22 cellular contexts compared by ENCODE assay signal in the genomic region with DNA sequence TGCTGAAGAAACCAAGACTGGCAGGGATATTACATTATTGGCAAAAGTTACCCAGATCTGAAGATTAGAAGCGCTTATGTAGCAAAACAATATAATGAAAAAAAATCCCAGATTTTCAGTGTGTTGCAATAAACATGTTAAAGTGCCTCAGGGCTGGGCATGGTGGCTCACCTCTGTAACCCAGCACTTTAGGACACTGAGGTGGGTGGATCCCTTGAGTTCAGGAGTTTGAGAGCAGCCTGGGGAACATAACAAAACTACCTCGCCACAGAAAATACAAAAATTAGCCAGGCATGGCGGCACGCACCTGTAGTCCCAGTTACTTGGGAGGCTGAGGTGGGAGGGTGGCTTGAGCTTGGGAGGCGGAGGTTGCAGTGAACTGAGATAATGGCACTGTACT. TPM values are rescaled to one million over a fixed set of nuclear protein-coding genes. Genes with fewer than 3 reads are reported as not detected.
DNase-seq lines count a peak whose midpoint lies in the region; ATAC-seq, FAIRE-seq and TF ChIP-seq lines count a peak whose summit lies in the region.
"Had no signal": no experiment of that assay in that cellular context is flagged by ENCODE, and none has a peak within 500 bp of the region (broad histone marks: within the 10 kb centered on the region; RNA-seq: fewer than 3 reads in every experiment).

No MANE protein-coding gene starts in this region.

- peaks cover 58% of the 10 kb centered on the region for H3K4me1 Mint-ChIP-seq in activated CD8-positive, alpha-beta memory T cell treated with anti-CD3 and anti-CD28 coated beads, Interleukin-2, amount 10 ng/mL, durations not matched to agents 7 days and 5 days
- peaks cover 39% of the 10 kb centered on the region for H3K4me1 Mint-ChIP-seq in activated naive CD8-positive, alpha-beta T cell treated with anti-CD3 and anti-CD28 coated beads, Interleukin-2, amount 10 ng/mL, durations not matched to agents 7 days and 5 days
- peaks cover 40% of the 10 kb centered on the region for H3K4me1 Mint-ChIP-seq in T-helper 2 cell treated with Interferon-gamma antibody and Interleukin-4, amounts not matched to agents 5 μg/mL and 100 μg/mL, for 36 hours (ENCODE audit: low read depth)

- H3K9me3 ChIP-seq in keratinocyte (ENCODE audit: control insufficient read depth, low read depth, low read length), result no peaks in the 10 kb centered on the region
- H3K9me3 ChIP-seq in SK-N-SH, result no peaks in the 10 kb centered on the region
- H3K9me3 ChIP-seq: body of pancreas had no signal

- H3K36me3 ChIP-seq in keratinocyte (ENCODE audit: control insufficient read depth in 2 of 2, extremely low read depth in 1 of 2, insufficient read depth in 2 of 2, low read length in 2 of 2) (peaks cover 28 to 39% of the 10 kb centered on the region in 2 experiments), SK-N-SH (replicated peaks in 1 of 2; ENCODE audit: control insufficient read depth in 1 of 2, insufficient read depth in 2 of 2, low read length in 1 of 2) (peaks cover 58 to 83% of the 10 kb centered on the region in 2 experiments)

- no peak overlapping the region for H3K27ac Mint-ChIP-seq in activated CD8-positive, alpha-beta memory T cell treated with anti-CD3 and anti-CD28 coated beads, Interleukin-2, amount 10 ng/mL, durations not matched to agents 7 days and 5 days
- no peak overlapping the region for H3K27ac Mint-ChIP-seq in activated naive CD8-positive, alpha-beta T cell treated with anti-CD3 and anti-CD28 coated beads, Interleukin-2, amount 10 ng/mL, durations not matched to agents 7 days and 5 days
- no peak overlapping the region for H3K27ac Mint-ChIP-seq in T-helper 2 cell treated with Interferon-gamma antibody and Interleukin-4, amounts not matched to agents 5 μg/mL and 100 μg/mL, for 36 hours
- H3K27ac Mint-ChIP-seq: activated B cell treated with CpG ODN at 0.5 μM for 24 hours, type B pancreatic cell had no signal

- H4K20me1 ChIP-seq in keratinocyte (ENCODE audit: control insufficient read depth, extremely low read depth, insufficient read depth, low read length) (peaks cover 51% of the 10 kb centered on the region), SK-N-SH (ENCODE audit: insufficient read depth) (peaks cover 97% of the 10 kb centered on the region)

- H3K27me3 ChIP-seq in keratinocyte (ENCODE audit: control insufficient read depth, extremely low read depth, insufficient read depth, low read length) (no peaks in the 10 kb centered on the region), SK-N-SH (ENCODE audit: insufficient read depth) (no peaks in the 10 kb centered on the region)
- H3K27me3 ChIP-seq: body of pancreas had no signal

- no peak for TF ChIP-seq EP300 in SK-N-SH (IDR thresholded peaks at IDR 0.05; ENCODE audit: borderline replicate concordance in 1 of 2, low read depth in 1 of 2, low read length in 1 of 2)

- H2AFZ ChIP-seq in keratinocyte (ENCODE audit: control insufficient read depth, low read length) (no peak overlapping the region), SK-N-SH (ENCODE audit: low read depth) (no peak overlapping the region)

- peak; percentile 42 for DNase-seq in activated CD8-positive, alpha-beta memory T cell treated with anti-CD3 and anti-CD28 coated beads, Interleukin-2, amount 50 U/mL, for 48 hours
- no peak for DNase-seq in activated CD8-positive, alpha-beta memory T cell treated with anti-CD3 and anti-CD28 coated beads, Interleukin-2, amount 10 ng/mL, durations not matched to agents 7 days and 5 days
- DNase-seq in GM12891 (ENCODE audit: insufficient read length, low spot score), result no peak
- no peak for DNase-seq in activated naive CD8-positive, alpha-beta T cell treated with anti-CD3 and anti-CD28 coated beads, Interleukin-2, amount 10 ng/mL, durations not matched to agents 7 days and 5 days
- no peak for DNase-seq in keratinocyte (ENCODE audit: low read depth, low spot score)
- no peak for DNase-seq in T-helper 2 cell treated with Interferon-gamma antibody and Interleukin-4, amounts not matched to agents 5 μg/mL and 100 μg/mL, for 36 hours (ENCODE audit: low spot score)
- DNase-seq in stimulated activated CD4-positive, alpha-beta T cell treated with anti-CD3 and anti-CD28 coated beads, Interleukin-4, amount 100 ng/mL, for 4 hours, result no peak
- DNase-seq in SK-N-SH, result no peak
- DNase-seq: activated B cell treated with CpG ODN at 0.5 μM for 24 hours; activated naive CD4-positive, alpha-beta T cell; body of pancreas; cortex of kidney; erythroblast; NCI-H1092; NCI-H524; stimulated activated naive CD4-positive, alpha-beta T cell treated with Interleukin-2 at 50 U/mL for 16 hours; T-helper 2 cell had no signal

- H3K4me2 ChIP-seq in keratinocyte (ENCODE audit: control insufficient read depth, extremely low read depth, insufficient read depth, low read depth, low read length), result peak overlapping the region; percentile 64
- no peak overlapping the region for H3K4me2 ChIP-seq in SK-N-SH

- H3K79me2 ChIP-seq in keratinocyte (ENCODE audit: control insufficient read depth, insufficient read depth, low read length), result peaks cover 95% of the 10 kb centered on the region
- peaks cover 99% of the 10 kb centered on the region for H3K79me2 ChIP-seq in SK-N-SH (ENCODE audit: insufficient read depth)

- no peak overlapping the region for H3K4me3 Mint-ChIP-seq in activated CD8-positive, alpha-beta memory T cell treated with anti-CD3 and anti-CD28 coated beads, Interleukin-2, amount 10 ng/mL, durations not matched to agents 7 days and 5 days
- peak overlapping the region; percentile 37 for H3K4me3 Mint-ChIP-seq in activated naive CD8-positive, alpha-beta T cell treated with anti-CD3 and anti-CD28 coated beads, Interleukin-2, amount 10 ng/mL, durations not matched to agents 7 days and 5 days
- no peak overlapping the region for H3K4me3 Mint-ChIP-seq in T-helper 2 cell treated with Interferon-gamma antibody and Interleukin-4, amounts not matched to agents 5 μg/mL and 100 μg/mL, for 36 hours
- H3K4me3 Mint-ChIP-seq: activated B cell treated with CpG ODN at 0.5 μM for 24 hours, type B pancreatic cell had no signal

- peaks cover 8% of the 10 kb centered on the region for H3K9me1 ChIP-seq in keratinocyte (ENCODE audit: control insufficient read depth, extremely low read depth, insufficient read depth, low read length)

- peaks cover 26% of the 10 kb centered on the region for H3F3A ChIP-seq in SK-N-SH (replicated peaks; ENCODE audit: insufficient read depth)

- POLR2A ChIA-PET in activated naive CD8-positive, alpha-beta T cell treated with anti-CD3 and anti-CD28 coated beads, Interleukin-2, amount 10 ng/mL, durations not matched to agents 7 days and 5 days (lab: Charles Lee), result interaction anchor here (0.7 kb wide), 1 partner anchor 132 kb away, joined by 3 read pairs; no protein-coding TSS in a partner anchor
- POLR2A ChIA-PET in SK-N-SH (lab: Yijun Ruan, JAX), result no interaction called here

- dilution Hi-C loops in keratinocyte (cut with MboI; ENCODE audit: extremely low pct_ligation_motif_present, low sequenced_read_pairs), result no loop called here

- 0 out of 2 replicates have a peak, but pooled peaks have one; percentile 28 for TF ChIP-seq POLR2A in GM12891 (IDR thresholded peaks at IDR 0.05; ENCODE audit: low read depth, low read length)

- FAIRE-seq in GM12891 (lab: Jason Lieb, UNC), result no peak
- no peak for FAIRE-seq in keratinocyte (lab: Jason Lieb, UNC)

- H3K27me3 Mint-ChIP-seq in activated CD8-positive, alpha-beta memory T cell treated with anti-CD3 and anti-CD28 coated beads, Interleukin-2, amount 10 ng/mL, durations not matched to agents 7 days and 5 days, result no peaks in the 10 kb centered on the region
- H3K27me3 Mint-ChIP-seq in activated naive CD8-positive, alpha-beta T cell treated with anti-CD3 and anti-CD28 coated beads, Interleukin-2, amount 10 ng/mL, durations not matched to agents 7 days and 5 days, result no peaks in the 10 kb centered on the region
- no peaks in the 10 kb centered on the region for H3K27me3 Mint-ChIP-seq in T-helper 2 cell treated with Interferon-gamma antibody and Interleukin-4, amounts not matched to agents 5 μg/mL and 100 μg/mL, for 36 hours (ENCODE audit: low read depth)
- H3K27me3 Mint-ChIP-seq: activated B cell treated with CpG ODN at 0.5 μM for 24 hours, type B pancreatic cell had no signal

- no peak for TF ChIP-seq CTCF in keratinocyte (optimal IDR thresholded peaks at IDR 0.05 in 1 of 3, IDR thresholded peaks at IDR 0.05 in 1 of 3, conservative IDR thresholded peaks at IDR 0.05 in 1 of 3; ENCODE audit: extremely low read depth in 1 of 3, insufficient read depth in 2 of 3, low read length in 3 of 3)
- no peak for TF ChIP-seq CTCF in SK-N-SH (IDR thresholded peaks at IDR 0.05)

- peaks cover 67% of the 10 kb centered on the region for H3K36me3 Mint-ChIP-seq in activated CD8-positive, alpha-beta memory T cell treated with anti-CD3 and anti-CD28 coated beads, Interleukin-2, amount 10 ng/mL, durations not matched to agents 7 days and 5 days
- H3K36me3 Mint-ChIP-seq in activated naive CD8-positive, alpha-beta T cell treated with anti-CD3 and anti-CD28 coated beads, Interleukin-2, amount 10 ng/mL, durations not matched to agents 7 days and 5 days, result peaks cover 53% of the 10 kb centered on the region
- H3K36me3 Mint-ChIP-seq in T-helper 2 cell treated with Interferon-gamma antibody and Interleukin-4, amounts not matched to agents 5 μg/mL and 100 μg/mL, for 36 hours (ENCODE audit: low read depth), result peaks cover 72% of the 10 kb centered on the region

- no peaks in the 10 kb centered on the region for H3K9me3 Mint-ChIP-seq in activated CD8-positive, alpha-beta memory T cell treated with anti-CD3 and anti-CD28 coated beads, Interleukin-2, amount 10 ng/mL, durations not matched to agents 7 days and 5 days (ENCODE audit: low read depth)
- no peaks in the 10 kb centered on the region for H3K9me3 Mint-ChIP-seq in activated naive CD8-positive, alpha-beta T cell treated with anti-CD3 and anti-CD28 coated beads, Interleukin-2, amount 10 ng/mL, durations not matched to agents 7 days and 5 days
- no peaks in the 10 kb centered on the region for H3K9me3 Mint-ChIP-seq in T-helper 2 cell treated with Interferon-gamma antibody and Interleukin-4, amounts not matched to agents 5 μg/mL and 100 μg/mL, for 36 hours
- H3K9me3 Mint-ChIP-seq: activated B cell treated with CpG ODN at 0.5 μM for 24 hours, type B pancreatic cell had no signal

- ATAC-seq in activated CD8-positive, alpha-beta memory T cell treated with anti-CD3 and anti-CD28 coated beads, Interleukin-2, amount 10 ng/mL, durations not matched to agents 7 days and 5 days, result no peak
- no peak for ATAC-seq in activated naive CD8-positive, alpha-beta T cell treated with anti-CD3 and anti-CD28 coated beads, Interleukin-2, amount 10 ng/mL, durations not matched to agents 7 days and 5 days (ENCODE audit: low read depth)
- ATAC-seq: HCT116, left lobe of liver, Right ventricle myocardium inferior, sciatic nerve had no signal

- TF ChIP-seq RAD21 in SK-N-SH (IDR thresholded peaks at IDR 0.05; ENCODE audit: low read length), result no peak

- H3K9me2 ChIP-seq in SK-N-SH, result no peaks in the 10 kb centered on the region

- 95% methylated on average over 5 of the region's 5 CpGs for WGBS in SK-N-SH (ENCODE audit: low lambda C conversion rate)

- peak overlapping the region; percentile 11 for H3K27ac ChIP-seq in keratinocyte (ENCODE audit: control insufficient read depth, insufficient read depth, low read length)
- no peak overlapping the region for H3K27ac ChIP-seq in SK-N-SH (ENCODE audit: low read depth in 2 of 2, low read length in 1 of 2)
- H3K27ac ChIP-seq: body of pancreas had no signal

- H3K4me3 ChIP-seq in keratinocyte (ENCODE audit: control insufficient read depth in 2 of 3, extremely low read depth in 1 of 3, insufficient read depth in 2 of 3, low read depth in 1 of 3, low read length in 3 of 3) (no peak overlapping the region), SK-N-SH (ENCODE audit: low read depth in 2 of 2, low read length in 1 of 2) (no peak overlapping the region)
- H3K4me3 ChIP-seq: body of pancreas had no signal

- H3K9ac ChIP-seq in keratinocyte (ENCODE audit: control insufficient read depth, extremely low read depth, insufficient read depth, low read length) (no peak overlapping the region), SK-N-SH (no peak overlapping the region)

- peaks cover 41% of the 10 kb centered on the region for H3K4me1 ChIP-seq in keratinocyte (ENCODE audit: control insufficient read depth, extremely low read depth, insufficient read depth, low read length)
- H3K4me1 ChIP-seq in SK-N-SH (ENCODE audit: control insufficient read depth in 1 of 2, insufficient read depth in 2 of 2, low read depth in 1 of 2, low read length in 1 of 2), result peaks cover 7 to 16% of the 10 kb centered on the region in 2 experiments; a peak in 3 of 4 replicates

- CTCF ChIA-PET in activated CD8-positive, alpha-beta memory T cell treated with anti-CD3 and anti-CD28 coated beads, Interleukin-2, amount 10 ng/mL, durations not matched to agents 7 days and 5 days (lab: Charles Lee), result no interaction called here
- CTCF ChIA-PET in SK-N-SH (lab: Yijun Ruan, JAX), result no interaction called here

RNA-seq across cellular contexts. Expression of a gene that starts 6.8 kb away (rescaled TPM):
- total RNA-seq in activated CD8-positive, alpha-beta memory T cell treated with anti-CD3 and anti-CD28 coated beads, Interleukin-2, amount 10 ng/mL, durations not matched to agents 7 days and 5 days, result 100 to 1,000 TPM; 271 to 292 TPM
- polyA plus RNA-seq in GM12891 (2012; ENCODE audit: low read depth, missing spikeins), result 138 TPM
- total RNA-seq in activated naive CD8-positive, alpha-beta T cell treated with anti-CD3 and anti-CD28 coated beads, Interleukin-2, amount 10 ng/mL, durations not matched to agents 7 days and 5 days, result 100 to 1,000 TPM; 264 to 274 TPM
- polyA plus RNA-seq in keratinocyte, result 158 to 232 TPM (median 172 TPM) in 3 replicates
- polyA plus RNA-seq in keratinocyte (2011; ENCODE audit: low read depth), result 68.6 TPM
- 141 and 227 TPM in 2 replicates for polyA plus RNA-seq in keratinocyte (2011; cell fraction: cytosol; rRNA removed)
- polyA plus RNA-seq in keratinocyte (2011; cell fraction: nucleus; rRNA removed), result 244 and 281 TPM in 2 replicates
- polyA plus RNA-seq in keratinocyte (2012; ENCODE audit: low replicate concordance), result 129 and 131 TPM in 2 replicates
- 134 to 279 TPM (median 254 TPM) in 3 replicates for polyA minus RNA-seq in keratinocyte
- 94.4 TPM for polyA minus RNA-seq in keratinocyte (2011; cell fraction: cytosol; rRNA and poly(A)+ RNA removed)
- 99.3 and 156 TPM in 2 replicates for polyA minus RNA-seq in keratinocyte (2011; cell fraction: nucleus; rRNA and poly(A)+ RNA removed)
- polyA plus RNA-seq in SK-N-SH (2012; rRNA removed), result 122 and 167 TPM in 2 replicates
- 125 and 128 TPM in 2 replicates for polyA plus RNA-seq in SK-N-SH (2012; cell fraction: cytosol; rRNA removed)
- 163 and 243 TPM in 2 replicates for polyA plus RNA-seq in SK-N-SH (2012; cell fraction: nucleus; rRNA removed)

RNA-seq across cellular contexts. Expression of a gene that starts 14.8 kb away (rescaled TPM):
- 10 to 100 TPM; 32.3 to 39.0 TPM for total RNA-seq in activated CD8-positive, alpha-beta memory T cell treated with anti-CD3 and anti-CD28 coated beads, Interleukin-2, amount 10 ng/mL, durations not matched to agents 7 days and 5 days
- polyA plus RNA-seq in GM12891 (2012; ENCODE audit: low read depth, missing spikeins), result 13.7 TPM
- total RNA-seq in activated naive CD8-positive, alpha-beta T cell treated with anti-CD3 and anti-CD28 coated beads, Interleukin-2, amount 10 ng/mL, durations not matched to agents 7 days and 5 days, result 10 to 100 TPM; 31.5 to 35.9 TPM
- polyA plus RNA-seq in keratinocyte (12.1 to 18.7 TPM (median 14.7 TPM) in 3 replicates), SK-N-SH (2012; rRNA removed) (14.2 and 19.4 TPM in 2 replicates)
- 6.1 TPM for polyA plus RNA-seq in keratinocyte (2011; ENCODE audit: low read depth)
- polyA plus RNA-seq in keratinocyte (2011; cell fraction: cytosol; rRNA removed), result 11.5 and 18.1 TPM in 2 replicates
- polyA plus RNA-seq in keratinocyte (2011; cell fraction: nucleus; rRNA removed), result 17.7 and 20.6 TPM in 2 replicates
- polyA plus RNA-seq in keratinocyte (2012; ENCODE audit: low replicate concordance), result 15.2 and 16.2 TPM in 2 replicates
- 1.8 to 10.0 TPM (median 7.6 TPM) in 3 replicates for polyA minus RNA-seq in keratinocyte
- polyA minus RNA-seq in keratinocyte (2011; cell fraction: cytosol; rRNA and poly(A)+ RNA removed), result 6.1 TPM
- 4.1 and 4.8 TPM in 2 replicates for polyA minus RNA-seq in keratinocyte (2011; cell fraction: nucleus; rRNA and poly(A)+ RNA removed)
- polyA plus RNA-seq in SK-N-SH (2012; cell fraction: cytosol; rRNA removed), result 16.3 and 18.9 TPM in 2 replicates
- polyA plus RNA-seq in SK-N-SH (2012; cell fraction: nucleus; rRNA removed), result 28.3 and 44.4 TPM in 2 replicates
